19 cellular contexts compared by ENCODE assay signal in the genomic region with DNA sequence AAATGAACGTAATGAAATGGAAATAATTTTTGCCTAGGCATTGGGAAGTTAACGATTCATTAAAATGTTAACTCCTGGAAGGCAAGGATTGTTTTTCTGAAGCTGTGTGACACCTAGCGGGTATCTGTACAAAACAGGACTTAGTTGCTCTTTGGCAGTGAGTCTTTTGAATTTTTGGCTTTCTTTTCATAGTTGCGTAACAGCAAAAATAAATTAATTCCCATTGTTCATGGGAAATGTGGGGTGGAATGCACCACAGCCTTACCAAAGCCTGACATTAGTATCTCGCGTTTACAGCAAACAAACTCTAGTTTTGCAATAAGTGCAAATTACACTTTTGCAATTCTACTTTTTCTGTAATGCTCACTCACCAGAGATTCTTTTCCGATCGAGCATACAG.
A peak's percentile ranks its signal among the peaks of the same experiment; 100 is the strongest.
DNase-seq lines count a peak whose midpoint lies in the region; ATAC-seq, FAIRE-seq and TF ChIP-seq lines count a peak whose summit lies in the region.
"Had no signal": no experiment of that assay in that cellular context is flagged by ENCODE, and none has a peak within 500 bp of the region (broad histone marks: within the 10 kb centered on the region; RNA-seq: fewer than 3 reads in every experiment).

No MANE protein-coding gene starts in this region.

- DNase-seq in GM23248 (peak; percentile 80), K562 (ENCODE audit: extremely low read depth in 1 of 4, low spot score in 3 of 4) (no peak), foreskin fibroblast (peak; percentile 28 to 45), sciatic nerve (ENCODE audit: low spot score) (no peak), SIG-M5 treated with dmso at 0.1 percent for 504 hours (lab: John Stamatoyannopoulos, UW; ENCODE audit: unreplicated experiment) (no peak)
- DNase-seq in activated naive CD8-positive, alpha-beta T cell treated with anti-CD3 and anti-CD28 coated beads for 36 hours: no peak
- no peak for DNase-seq in activated CD4-positive, alpha-beta T cell treated with anti-CD3 and anti-CD28 coated beads for 48 hours
- DNase-seq: activated CD4-positive, alpha-beta T cell treated with anti-CD3 and anti-CD28 coated beads for 1 hour; C1 segment of cervical spinal cord; HCEC 1CT; head of caudate nucleus; naive B cell; NCI-H146; Peyer's patch; stimulated activated CD4-positive, alpha-beta T cell treated with anti-CD3 and anti-CD28 coated beads, Interleukin-2, amount 100 ng/mL, for 24 hours; trophoblast cell had no signal

- H3K36me3 ChIP-seq in GM23248 (ENCODE audit: low read depth) (no peaks in the 10 kb centered on the region), K562 (ENCODE audit: control insufficient read depth, insufficient read depth, low read length) (no peaks in the 10 kb centered on the region)
- H3K36me3 ChIP-seq: Peyer's patch had no signal

- ATAC-seq in K562 (no peak), sciatic nerve (peak; percentile 76)
- ATAC-seq: GM12878 had no signal

- H3K27ac ChIP-seq in GM23248 (0 out of 2 replicates have a peak overlapping the region, but pooled peaks have one; percentile 40), K562 (ENCODE audit: extremely low read depth, low read depth, low read length) (no peak overlapping the region)
- H3K27ac ChIP-seq: Peyer's patch had no signal

- H3K4me1 Mint-ChIP-seq in activated naive CD8-positive, alpha-beta T cell treated with anti-CD3 and anti-CD28 coated beads for 36 hours: no peaks in the 10 kb centered on the region
- H3K4me1 Mint-ChIP-seq: activated naive CD4-positive, alpha-beta T cell treated with anti-CD3 and anti-CD28 coated beads, Interleukin-2, amount 50 U/mL, for 24 hours; naive B cell had no signal

- H3K4me3 Mint-ChIP-seq in activated naive CD8-positive, alpha-beta T cell treated with anti-CD3 and anti-CD28 coated beads for 36 hours: no peak overlapping the region
- H3K4me3 Mint-ChIP-seq: activated naive CD4-positive, alpha-beta T cell treated with anti-CD3 and anti-CD28 coated beads, Interleukin-2, amount 50 U/mL, for 24 hours; naive B cell; stimulated activated naive CD8-positive, alpha-beta T cell treated with anti-CD3 and anti-CD28 coated beads, Interleukin-15, Interleukin-2, amounts not matched to agents 100 ng/mL and 50 ng/mL, for 24 hours had no signal

- no peak for TF ChIP-seq RAD21 in K562 (CRISPR knock-in tag; conservative IDR thresholded peaks at IDR 0.05 in 1 of 2, IDR thresholded peaks at IDR 0.05 in 1 of 2)

- no peaks in the 10 kb centered on the region for H3K9me3 ChIP-seq in GM23248 (ENCODE audit: low read depth)
- H3K9me3 ChIP-seq in K562 (replicated peaks; ENCODE audit: control insufficient read depth, insufficient read depth, low read depth, low read length): no peaks in the 10 kb centered on the region
- H3K9me3 ChIP-seq: Peyer's patch had no signal

- no peak overlapping the region for H3K4me3 ChIP-seq in GM23248
- no peak overlapping the region for H3K4me3 ChIP-seq in K562
- H3K4me3 ChIP-seq in foreskin fibroblast (ENCODE audit: low read depth in 1 of 2, low read length in 2 of 2): no peak overlapping the region
- H3K4me3 ChIP-seq: GM12878, Peyer's patch had no signal

- no peaks in the 10 kb centered on the region for H3K9me1 ChIP-seq in K562 (ENCODE audit: control insufficient read depth, insufficient read depth, low read length)

- no peak for FAIRE-seq in K562 (lab: Jason Lieb, UNC)
- FAIRE-seq: GM12878 had no signal

- H3K9me3 Mint-ChIP-seq in activated naive CD8-positive, alpha-beta T cell treated with anti-CD3 and anti-CD28 coated beads for 36 hours: no peaks in the 10 kb centered on the region
- H3K9me3 Mint-ChIP-seq: activated naive CD4-positive, alpha-beta T cell treated with anti-CD3 and anti-CD28 coated beads, Interleukin-2, amount 50 U/mL, for 24 hours; stimulated activated naive CD8-positive, alpha-beta T cell treated with anti-CD3 and anti-CD28 coated beads, Interleukin-15, Interleukin-2, amounts not matched to agents 100 ng/mL and 50 ng/mL, for 24 hours had no signal

- peaks cover 9% of the 10 kb centered on the region for H3F3A ChIP-seq in GM23248 (ENCODE audit: insufficient read depth)

- peaks cover 9% of the 10 kb centered on the region for H3K4me1 ChIP-seq in GM23248 (ENCODE audit: insufficient read depth)
- no peaks in the 10 kb centered on the region; a peak in 2 of 5 replicates for H3K4me1 ChIP-seq in K562 (replicated peaks in 1 of 2; ENCODE audit: control insufficient read depth in 2 of 2, insufficient read depth in 2 of 2, low read length in 2 of 2)
- H3K4me1 ChIP-seq: Peyer's patch had no signal

- WGBS in GM23248 (ENCODE audit: low coverage in 1 of 2, low lambda C conversion rate in 2 of 2, missing lambda C conversion rate in 2 of 2), 2 experiments: 15 to 18% methylated on average over 8 of the region's 8 CpGs
- WGBS in K562 (ENCODE audit: insufficient coverage, low coverage, missing lambda C conversion rate): 78% methylated on average over 8 of the region's 8 CpGs

- intact Hi-C loops in K562 (cut with micrococcal nuclease): no loop called here
- intact Hi-C loops in sciatic nerve (cut with DNase I): no loop called here

- TF ChIP-seq POLR2A in K562 (conservative IDR thresholded peaks at IDR 0.05): no peak

- 0 out of 2 replicates have a peak overlapping the region, but pooled peaks have one; percentile 25 for H3K9ac ChIP-seq in GM23248
- no peak overlapping the region for H3K9ac ChIP-seq in K562 (ENCODE audit: insufficient read depth in 1 of 2, low read depth in 2 of 2, low read length in 2 of 2)

- no peaks in the 10 kb centered on the region for H3K9me2 ChIP-seq in GM23248 (ENCODE audit: insufficient read depth)

- TF ChIP-seq EP300 in K562 (IDR thresholded peaks at IDR 0.05; ENCODE audit: low read length): no peak

- no peaks in the 10 kb centered on the region for H3K79me2 ChIP-seq in GM23248 (ENCODE audit: insufficient read depth)
- no peaks in the 10 kb centered on the region for H3K79me2 ChIP-seq in K562 (ENCODE audit: control insufficient read depth, insufficient read depth, low read length)

- no peak overlapping the region for H2AFZ ChIP-seq in GM23248
- H2AFZ ChIP-seq in K562 (ENCODE audit: low read depth, low read length): no peak overlapping the region

- peak overlapping the region; percentile 70 for H3K4me2 ChIP-seq in GM23248 (ENCODE audit: unreplicated experiment)
- no peak overlapping the region for H3K4me2 ChIP-seq in K562 (ENCODE audit: insufficient read depth, low read length)

- no peak overlapping the region for H3K27ac Mint-ChIP-seq in activated naive CD8-positive, alpha-beta T cell treated with anti-CD3 and anti-CD28 coated beads for 36 hours
- H3K27ac Mint-ChIP-seq: activated naive CD4-positive, alpha-beta T cell treated with anti-CD3 and anti-CD28 coated beads, Interleukin-2, amount 50 U/mL, for 24 hours; naive B cell; stimulated activated naive CD8-positive, alpha-beta T cell treated with anti-CD3 and anti-CD28 coated beads, Interleukin-15, Interleukin-2, amounts not matched to agents 100 ng/mL and 50 ng/mL, for 24 hours had no signal

- H4K20me1 ChIP-seq in GM23248 (ENCODE audit: insufficient read depth) (no peaks in the 10 kb centered on the region), K562 (replicated peaks; ENCODE audit: control insufficient read depth, insufficient read depth, low read length) (no peaks in the 10 kb centered on the region)

- H3K27me3 Mint-ChIP-seq in activated naive CD8-positive, alpha-beta T cell treated with anti-CD3 and anti-CD28 coated beads for 36 hours: no peaks in the 10 kb centered on the region
- H3K27me3 Mint-ChIP-seq: activated naive CD4-positive, alpha-beta T cell treated with anti-CD3 and anti-CD28 coated beads, Interleukin-2, amount 50 U/mL, for 24 hours; naive B cell; stimulated activated naive CD8-positive, alpha-beta T cell treated with anti-CD3 and anti-CD28 coated beads, Interleukin-15, Interleukin-2, amounts not matched to agents 100 ng/mL and 50 ng/mL, for 24 hours had no signal

- BruUV-seq in K562 (replicated peaks; lab: Mats Ljungman, UMichigan): no TSS peak

- POLR2A ChIA-PET in K562 (lab: Yijun Ruan, JAX): no interaction called here

- CTCF ChIA-PET in K562 (lab: Yijun Ruan, JAX; ENCODE audit: low intra/inter-chr PET ratio): no interaction called here

- no peak for TF ChIP-seq CTCF in K562 (IDR thresholded peaks at IDR 0.05 in 2 of 3, conservative IDR thresholded peaks at IDR 0.05 in 1 of 3; ENCODE audit: insufficient read depth in 2 of 3, low read depth in 1 of 3, low read length in 3 of 3)
- TF ChIP-seq CTCF in foreskin fibroblast (IDR thresholded peaks at IDR 0.05; ENCODE audit: low read depth, low read length): no peak

- H3K27me3 ChIP-seq in GM23248 (replicated peaks; ENCODE audit: insufficient read depth): no peaks in the 10 kb centered on the region
- no peaks in the 10 kb centered on the region for H3K27me3 ChIP-seq in K562 (ENCODE audit: control insufficient read depth in 2 of 2, insufficient read depth in 2 of 2, low read length in 2 of 2)
- H3K27me3 ChIP-seq: Peyer's patch had no signal

- no peaks in the 10 kb centered on the region for H3K36me3 Mint-ChIP-seq in activated naive CD8-positive, alpha-beta T cell treated with anti-CD3 and anti-CD28 coated beads for 36 hours
- H3K36me3 Mint-ChIP-seq: activated naive CD4-positive, alpha-beta T cell treated with anti-CD3 and anti-CD28 coated beads, Interleukin-2, amount 50 U/mL, for 24 hours; naive B cell had no signal

- in situ Hi-C loops in GM23248 (cut with MboI): no loop called here
- in situ Hi-C loops in K562 (cut with MboI): no loop called here

TF ChIP-seq in K562, 482 proteins besides CTCF, POLR2A, EP300 and RAD21 (continues in another document):
- peak; percentile 84 for TF ChIP-seq CEBPB (tag; IDR thresholded peaks at IDR 0.05)

Comparison
In these comparisons a context has a peak if more than half of its experiments do, and no peak if none do; other contexts are left out.
1. DNase-seq: peak in GM23248 (single experiment) and foreskin fibroblast (2 of 2); none in K562 (0 of 4), sciatic nerve (single experiment), SIG-M5 treated with dmso at 0.1 percent for 504 hours (single experiment), activated naive CD8-positive, alpha-beta T cell treated with anti-CD3 and anti-CD28 coated beads for 36 hours (single experiment) and activated CD4-positive, alpha-beta T cell treated with anti-CD3 and anti-CD28 coated beads for 48 hours (single experiment).